Comparison of ENCODE assay signal across 16 cellular contexts in genomic region chr1:193260925-193261324, GRCh38.
DNase-seq lines count a peak whose midpoint lies in the region; ATAC-seq, FAIRE-seq and TF ChIP-seq lines count a peak whose summit lies in the region.
"Had no signal": no experiment of that assay in that cellular context is flagged by ENCODE, and none has a peak within 500 bp of the region (broad histone marks: within the 10 kb centered on the region; RNA-seq: fewer than 3 reads in every experiment).

No MANE protein-coding gene starts in this region.

- no peak for TF ChIP-seq CTCF in hepatocyte (IDR thresholded peaks at IDR 0.05; ENCODE audit: poor library complexity)
- TF ChIP-seq CTCF in osteoblast (IDR thresholded peaks at IDR 0.05; ENCODE audit: extremely low read depth, low read depth, low read length), result no peak
- TF ChIP-seq CTCF in Caco-2 (IDR thresholded peaks at IDR 0.05; ENCODE audit: insufficient read depth in 1 of 2, low read depth in 1 of 2, low read length in 1 of 2, severe bottlenecking in 1 of 2, unreplicated experiment in 1 of 2), result no peak

- no peaks in the 10 kb centered on the region for H4K20me1 ChIP-seq in hepatocyte (ENCODE audit: insufficient read depth, poor library complexity, severe bottlenecking)
- H4K20me1 ChIP-seq in osteoblast (ENCODE audit: insufficient read depth, low read length), result no peaks in the 10 kb centered on the region
- H4K20me1 ChIP-seq: BLaER1 had no signal

- ATAC-seq in HG03432 (IDR thresholded peaks at IDR 0.05; ENCODE audit: unreplicated experiment), result no peak
- ATAC-seq: Panc1 had no signal

- H3K9me3 ChIP-seq in hepatocyte (ENCODE audit: low read depth) (no peaks in the 10 kb centered on the region), osteoblast (ENCODE audit: low read depth, low read length) (no peaks in the 10 kb centered on the region), Caco-2 (no peaks in the 10 kb centered on the region)
- H3K9me3 ChIP-seq: BLaER1 had no signal

- CTCF ChIA-PET in Caco-2 (lab: Charles Lee), result no interaction called here

- no peak overlapping the region for H2AFZ ChIP-seq in hepatocyte
- no peak overlapping the region for H2AFZ ChIP-seq in osteoblast (ENCODE audit: low read length)

- H3K27ac Mint-ChIP-seq in Caco-2 (ENCODE audit: unreplicated experiment), result no peak overlapping the region

- H3K9me3 Mint-ChIP-seq in Caco-2 (ENCODE audit: unreplicated experiment), result no peaks in the 10 kb centered on the region
- H3K9me3 Mint-ChIP-seq: CD4-positive, alpha-beta memory T cell had no signal

- no TSS peak for BruUV-seq in Caco-2 (replicated peaks; lab: Mats Ljungman, UMichigan)

- H3K4me2 ChIP-seq in hepatocyte (no peak overlapping the region), osteoblast (ENCODE audit: insufficient read depth, low read length) (no peak overlapping the region)
- H3K4me2 ChIP-seq: BLaER1, KMS-11 had no signal

- no peak overlapping the region for H3K4me3 Mint-ChIP-seq in Caco-2 (ENCODE audit: unreplicated experiment)
- H3K4me3 Mint-ChIP-seq: CD4-positive, alpha-beta memory T cell had no signal

- peak; percentile 73 for FAIRE-seq in TTC549 (lab: Jason Lieb, UNC)

- no peaks in the 10 kb centered on the region for H3K36me3 ChIP-seq in hepatocyte (replicated peaks; ENCODE audit: insufficient read depth, low read depth)
- H3K36me3 ChIP-seq in osteoblast (ENCODE audit: insufficient read depth, low read length), result peaks cover 4% of the 10 kb centered on the region
- H3K36me3 ChIP-seq in Caco-2 (ENCODE audit: control insufficient read depth, insufficient read depth, low read length), result no peaks in the 10 kb centered on the region

- peak; percentile 15 for DNase-seq in fibroblast of gingiva (ENCODE audit: low read depth)
- no peak for DNase-seq in hepatocyte (ENCODE audit: low spot score)
- peak; percentile 25 for DNase-seq in osteoblast (ENCODE audit: insufficient read length, low spot score, missing footprints)
- no peak for DNase-seq in NCI-H1417 (lab: John Stamatoyannopoulos, UW)
- no peak for DNase-seq in Caco-2
- DNase-seq: CD4-positive, alpha-beta memory T cell; DMS79; NCI-H1048; NCI-H1436 treated with DMSO at 0.1 percent for 48 hours; NCI-H2029; NCI-H526 had no signal

- peak overlapping the region; percentile 1 for H3K27ac ChIP-seq in hepatocyte
- no peak overlapping the region for H3K27ac ChIP-seq in osteoblast (ENCODE audit: low read depth, low read length)
- H3K27ac ChIP-seq: BLaER1, KMS-11 had no signal

- no peaks in the 10 kb centered on the region for H3K27me3 Mint-ChIP-seq in Caco-2 (ENCODE audit: insufficient read depth, unreplicated experiment)
- H3K27me3 Mint-ChIP-seq: CD4-positive, alpha-beta memory T cell had no signal

- no peaks in the 10 kb centered on the region for H3K4me1 Mint-ChIP-seq in Caco-2 (ENCODE audit: low read depth, unreplicated experiment)

- no peaks in the 10 kb centered on the region for H3K9me2 ChIP-seq in hepatocyte (replicated peaks; ENCODE audit: insufficient read depth)

- intact Hi-C loops in Caco-2 (cut with micrococcal nuclease; ENCODE audit: unreplicated experiment), result no loop called here

- H3K36me3 Mint-ChIP-seq in Caco-2 (ENCODE audit: insufficient read depth, unreplicated experiment), result peaks cover 11% of the 10 kb centered on the region

- H3K27me3 ChIP-seq in hepatocyte (no peaks in the 10 kb centered on the region), osteoblast (ENCODE audit: insufficient read depth, low read length) (no peaks in the 10 kb centered on the region), Caco-2 (replicated peaks; ENCODE audit: control insufficient read depth, insufficient read depth, low read length) (no peaks in the 10 kb centered on the region)
- H3K27me3 ChIP-seq: BLaER1 had no signal

- H3K4me1 ChIP-seq in hepatocyte (ENCODE audit: insufficient read depth), result no peaks in the 10 kb centered on the region
- no peaks in the 10 kb centered on the region for H3K4me1 ChIP-seq in osteoblast (ENCODE audit: insufficient read depth, low read length)
- H3K4me1 ChIP-seq in Caco-2, result no peaks in the 10 kb centered on the region
- H3K4me1 ChIP-seq: BLaER1 had no signal

- POLR2A ChIA-PET in Caco-2 (lab: Charles Lee), result no interaction called here

- H3K79me2 ChIP-seq in hepatocyte (no peaks in the 10 kb centered on the region), osteoblast (ENCODE audit: insufficient read depth, low read length) (no peaks in the 10 kb centered on the region)

- H3K4me3 ChIP-seq in hepatocyte (no peak overlapping the region), osteoblast (ENCODE audit: insufficient read depth, low read length) (no peak overlapping the region), Caco-2 (ENCODE audit: low read depth, low read length) (no peak overlapping the region)
- H3K4me3 ChIP-seq: BLaER1 had no signal

Comparison
In these comparisons a context has a peak if more than half of its experiments do, and no peak if none do; other contexts are left out.
1. DNase-seq: peak in fibroblast of gingiva (single experiment) and osteoblast (single experiment); none in hepatocyte (single experiment), NCI-H1417 (0 of 3) and Caco-2 (0 of 2).